In genomic region chr3:123881771-123882170, GRCh38 we compare ENCODE assay signal across 17 cellular contexts. TPM values are rescaled to one million over a fixed set of nuclear protein-coding genes. Genes with fewer than 3 reads are reported as not detected.
DNase-seq lines count a peak whose midpoint lies in the region; ATAC-seq and TF ChIP-seq lines count a peak whose summit lies in the region.
"Had no signal": no experiment of that assay in that cellular context is flagged by ENCODE, and none has a peak within 500 bp of the region (broad histone marks: within the 10 kb centered on the region; RNA-seq: fewer than 3 reads in every experiment).

No MANE protein-coding gene starts in this region.

- no peaks in the 10 kb centered on the region for H3K36me3 Mint-ChIP-seq in WTC11
- H3K36me3 Mint-ChIP-seq: T-cell had no signal

- DNase-seq in DMS 273 (lab: John Stamatoyannopoulos, UW; ENCODE audit: unreplicated experiment) (peak; percentile 43), DMS 273 treated with DMSO at 0.1 percent for 48 hours (lab: John Stamatoyannopoulos, UW) (no peak), LNCaP clone FGC (ENCODE audit: low read depth) (no peak), WTC11 (ENCODE audit: low spot score) (peak; percentile 42), neuronal stem cell (ENCODE audit: low spot score) (no peak), SHP77 treated with DMSO at 0.1 percent for 48 hours (lab: John Stamatoyannopoulos, UW) (no peak)
- DNase-seq: activated CD8-positive, alpha-beta memory T cell treated with anti-CD3 and anti-CD28 coated beads for 24 hours; CD4-positive, alpha-beta T cell; NCI-H187; stimulated activated naive CD4-positive, alpha-beta T cell treated with Interleukin-2 at 50 U/mL for 16 hours; T-cell had no signal

- H2BK15ac ChIP-seq in neuronal stem cell (ENCODE audit: low read length) = no peak overlapping the region

- no peak overlapping the region for H4K91ac ChIP-seq in neuronal stem cell (ENCODE audit: low read depth, low read length, poor library complexity)

- H3K27ac Mint-ChIP-seq in WTC11 = no peak overlapping the region
- H3K27ac Mint-ChIP-seq: activated T-helper 17 cell treated with anti-CD3 and anti-CD28 coated beads, Interleukin-2, amount 50 U/mL, for 72 hours; CD4-positive, alpha-beta T cell; nephron; T-cell had no signal

- H3K18ac ChIP-seq in neuronal stem cell (ENCODE audit: low read length) = no peak overlapping the region

- no peaks in the 10 kb centered on the region for H3K27me3 ChIP-seq in neuronal stem cell (ENCODE audit: control insufficient read depth in 3 of 3, insufficient read depth in 3 of 3, low read depth in 1 of 3, low read length in 3 of 3)

- H3K9me3 Mint-ChIP-seq in WTC11 = no peaks in the 10 kb centered on the region
- H3K9me3 Mint-ChIP-seq: activated T-helper 17 cell treated with anti-CD3 and anti-CD28 coated beads, Interleukin-2, amount 50 U/mL, for 72 hours; CD4-positive, alpha-beta T cell; nephron; T-cell had no signal

- peaks cover 2% of the 10 kb centered on the region for H3K79me1 ChIP-seq in neuronal stem cell (ENCODE audit: low read depth, low read length)

- TF ChIP-seq CTCF in LNCaP clone FGC (IDR thresholded peaks at IDR 0.05; ENCODE audit: control insufficient read depth, extremely low read depth, insufficient read depth) = 0 out of 2 replicates have a peak, but pooled peaks have one; percentile 1
- TF ChIP-seq CTCF in WTC11 (IDR thresholded peaks at IDR 0.05) = no peak

- POLR2A ChIA-PET in WTC11 (lab: Charles Lee) = interaction anchor here (0.7 kb wide), 1 partner anchor 20 kb away, joined by 4 read pairs; no protein-coding TSS in a partner anchor

- H3K9me3 ChIP-seq in neuronal stem cell (replicated peaks in 1 of 2; ENCODE audit: control insufficient read depth in 2 of 2, insufficient read depth in 1 of 2, low read depth in 1 of 2, low read length in 2 of 2) = no peaks in the 10 kb centered on the region

- no peak overlapping the region for H2BK5ac ChIP-seq in neuronal stem cell (ENCODE audit: low read length)

- no peak overlapping the region for H2BK120ac ChIP-seq in neuronal stem cell (ENCODE audit: low read depth, low read length)

- CTCF ChIA-PET in WTC11 (lab: Charles Lee) = interaction anchor here (0.6 to 1.9 kb wide), 6 partner anchors 9 to 158 kb away, joined by 3 to 9 read pairs (median 4); no protein-coding TSS in a partner anchor

- no peak overlapping the region for H2BK12ac ChIP-seq in neuronal stem cell (ENCODE audit: low read length)

- no peak overlapping the region for H3K14ac ChIP-seq in neuronal stem cell (ENCODE audit: low read length)

- H3K23ac ChIP-seq in neuronal stem cell (ENCODE audit: low read depth, low read length, poor library complexity) = no peak overlapping the region

- H3K27me3 Mint-ChIP-seq in WTC11 (ENCODE audit: low read depth) = peaks cover 31% of the 10 kb centered on the region

- no peak overlapping the region for H3K4me3 Mint-ChIP-seq in WTC11
- H3K4me3 Mint-ChIP-seq: activated T-helper 17 cell treated with anti-CD3 and anti-CD28 coated beads, Interleukin-2, amount 50 U/mL, for 72 hours; CD4-positive, alpha-beta T cell had no signal

- H2AK5ac ChIP-seq in neuronal stem cell (ENCODE audit: low read depth, low read length) = no peak overlapping the region

- ATAC-seq in WTC11 (peak; percentile 11), GM18511 (IDR thresholded peaks at IDR 0.05; ENCODE audit: unreplicated experiment) (no peak), HG02840 (IDR thresholded peaks at IDR 0.05; ENCODE audit: low FRiP score, unreplicated experiment) (no peak)
- ATAC-seq: activated T-helper 17 cell treated with anti-CD3 and anti-CD28 coated beads, Interleukin-2, amount 50 U/mL, for 72 hours; T-cell had no signal

- no peak overlapping the region for H3K4ac ChIP-seq in neuronal stem cell (ENCODE audit: low read length)

- peak overlapping the region; percentile 13 for H2AFZ ChIP-seq in neuronal stem cell (ENCODE audit: low read length)

- H3K36me3 ChIP-seq in neuronal stem cell (replicated peaks in 1 of 2; ENCODE audit: control insufficient read depth in 2 of 2, insufficient read depth in 2 of 2, low read length in 2 of 2) = peaks cover 0 to 3% of the 10 kb centered on the region in 2 donors

- H3K9ac ChIP-seq in neuronal stem cell (ENCODE audit: low read depth, low read length, poor library complexity) = no peak overlapping the region

- no peak overlapping the region for H3K4me3 ChIP-seq in LNCaP clone FGC (ENCODE audit: low read depth, low read length)
- no peak overlapping the region for H3K4me3 ChIP-seq in neuronal stem cell (ENCODE audit: low read length in 2 of 2)

- no peak overlapping the region for H4K8ac ChIP-seq in neuronal stem cell (ENCODE audit: low read depth, low read length)

- no peak overlapping the region for H3K4me2 ChIP-seq in neuronal stem cell (ENCODE audit: insufficient read depth, low read length, poor library complexity, severe bottlenecking)

- H3K4me1 ChIP-seq in neuronal stem cell (ENCODE audit: control insufficient read depth in 2 of 2, insufficient read depth in 1 of 2, low read depth in 1 of 2, low read length in 2 of 2) = peaks cover 9 to 31% of the 10 kb centered on the region in 2 donors

- H3K27ac ChIP-seq in neuronal stem cell (replicated peaks; ENCODE audit: low read length) = no peak overlapping the region
- H3K27ac ChIP-seq: 22Rv1, VCaP had no signal

- WGBS in neuronal stem cell (ENCODE audit: extremely low coverage in 2 of 2, insufficient read length in 2 of 2, insufficient replicate concordance in 1 of 2), 2 donors = no CpG with 5 or more reads among the region's 2 CpGs

- H3K4me1 Mint-ChIP-seq in WTC11 = peaks cover 29% of the 10 kb centered on the region
- H3K4me1 Mint-ChIP-seq: activated T-helper 17 cell treated with anti-CD3 and anti-CD28 coated beads, Interleukin-2, amount 50 U/mL, for 72 hours had no signal

TF ChIP-seq in WTC11, 78 proteins besides CTCF, POLR2A, EP300 and RAD21:
- TF ChIP-seq E2F4 (CRISPR knock-in tag; IDR thresholded peaks at IDR 0.05; ENCODE audit: borderline replicate concordance, low read depth) (no peak), RELA (CRISPR knock-in tag; IDR thresholded peaks at IDR 0.05; ENCODE audit: borderline replicate concordance) (no peak), IRF1 (CRISPR knock-in tag; IDR thresholded peaks at IDR 0.05) (no peak), ETV6 (CRISPR knock-in tag; IDR thresholded peaks at IDR 0.05) (no peak), TEAD4 (CRISPR knock-in tag; IDR thresholded peaks at IDR 0.05) (no peak), ZNF219 (CRISPR knock-in tag; IDR thresholded peaks at IDR 0.05; ENCODE audit: borderline replicate concordance) (no peak), ZNF121 (CRISPR knock-in tag; IDR thresholded peaks at IDR 0.05) (no peak), SOX15 (CRISPR knock-in tag; IDR thresholded peaks at IDR 0.05) (no peak)

RNA-seq across cellular contexts. Expression of gene MYLK, which starts 2.4 kb away (rescaled TPM):
- 10.4 to 11.0 TPM (median 10.8 TPM) in 3 replicates for total RNA-seq in WTC11 (2021)
- 30.3 TPM for polyA plus RNA-seq in neuronal stem cell (2013, experiment 1 of 2)
- polyA plus RNA-seq in neuronal stem cell (2013, experiment 2 of 2) = 32.7 TPM

Comparison
In these comparisons a context has a peak if more than half of its experiments do, and no peak if none do; other contexts are left out.
1. DNase-seq: peak in DMS 273 (single experiment) and WTC11 (single experiment); none in DMS 273 treated with DMSO at 0.1 percent for 48 hours (single experiment), LNCaP clone FGC (single experiment), neuronal stem cell (single experiment) and SHP77 treated with DMSO at 0.1 percent for 48 hours (single experiment).